ENCODE assay signal across 18 cellular contexts in genomic region chr3:9380014-9380413, GRCh38. TPM values are rescaled to one million over a fixed set of nuclear protein-coding genes. Genes with fewer than 3 reads are reported as not detected.
DNase-seq lines count a peak whose midpoint lies in the region; ATAC-seq and TF ChIP-seq lines count a peak whose summit lies in the region.
"Had no signal": no experiment of that assay in that cellular context is flagged by ENCODE, and none has a peak within 500 bp of the region (broad histone marks: within the 10 kb centered on the region; RNA-seq: fewer than 3 reads in every experiment).

No MANE protein-coding gene starts in this region.

- peak overlapping the region; percentile 1 for H3K27ac Mint-ChIP-seq in activated CD8-positive, alpha-beta T cell treated with anti-CD3 and anti-CD28 coated beads, Interleukin-2, amount 10 ng/mL, durations not matched to agents 7 days and 5 days
- peak overlapping the region; percentile 63 for H3K27ac Mint-ChIP-seq in memory B cell
- H3K27ac Mint-ChIP-seq in activated CD4-positive, alpha-beta memory T cell treated with anti-CD3 and anti-CD28 coated beads, Interleukin-2, amount 10 ng/mL, durations not matched to agents 7 days and 5 days: no peak overlapping the region
- H3K27ac Mint-ChIP-seq: B cell, H9 had no signal

- no TSS peak for BruUV-seq in OCI-LY7 (replicated peaks; lab: Mats Ljungman, UMichigan)

- peaks cover 86% of the 10 kb centered on the region for H3K36me3 ChIP-seq in left ventricle myocardium inferior
- H3K36me3 ChIP-seq in OCI-LY7 (ENCODE audit: insufficient read depth, low read length): peaks cover 86% of the 10 kb centered on the region
- peaks cover 11% of the 10 kb centered on the region for H3K36me3 ChIP-seq in mucosa of descending colon (ENCODE audit: low read depth)

- H3K9me3 Mint-ChIP-seq in activated CD8-positive, alpha-beta T cell treated with anti-CD3 and anti-CD28 coated beads, Interleukin-2, amount 10 ng/mL, durations not matched to agents 7 days and 5 days (ENCODE audit: insufficient read depth): no peaks in the 10 kb centered on the region
- no peaks in the 10 kb centered on the region for H3K9me3 Mint-ChIP-seq in memory B cell
- no peaks in the 10 kb centered on the region for H3K9me3 Mint-ChIP-seq in activated CD4-positive, alpha-beta memory T cell treated with anti-CD3 and anti-CD28 coated beads, Interleukin-2, amount 10 ng/mL, durations not matched to agents 7 days and 5 days
- H3K9me3 Mint-ChIP-seq: H9 had no signal

- TF ChIP-seq CTCF in left ventricle myocardium inferior (IDR thresholded peaks at IDR 0.05; ENCODE audit: borderline replicate concordance): no peak
- no peak for TF ChIP-seq CTCF in OCI-LY7 (conservative IDR thresholded peaks at IDR 0.05; ENCODE audit: low read length)
- no peak for TF ChIP-seq CTCF in mucosa of descending colon (IDR thresholded peaks at IDR 0.05)

- no peaks in the 10 kb centered on the region for H3K27me3 Mint-ChIP-seq in activated CD8-positive, alpha-beta T cell treated with anti-CD3 and anti-CD28 coated beads, Interleukin-2, amount 10 ng/mL, durations not matched to agents 7 days and 5 days (ENCODE audit: low read depth)
- no peaks in the 10 kb centered on the region for H3K27me3 Mint-ChIP-seq in memory B cell
- no peaks in the 10 kb centered on the region for H3K27me3 Mint-ChIP-seq in activated CD4-positive, alpha-beta memory T cell treated with anti-CD3 and anti-CD28 coated beads, Interleukin-2, amount 10 ng/mL, durations not matched to agents 7 days and 5 days
- H3K27me3 Mint-ChIP-seq: B cell had no signal

- peaks cover 76% of the 10 kb centered on the region for H3K36me3 Mint-ChIP-seq in activated CD8-positive, alpha-beta T cell treated with anti-CD3 and anti-CD28 coated beads, Interleukin-2, amount 10 ng/mL, durations not matched to agents 7 days and 5 days (ENCODE audit: low read depth)
- H3K36me3 Mint-ChIP-seq in memory B cell: peaks cover 25% of the 10 kb centered on the region
- peaks cover 77% of the 10 kb centered on the region for H3K36me3 Mint-ChIP-seq in activated CD4-positive, alpha-beta memory T cell treated with anti-CD3 and anti-CD28 coated beads, Interleukin-2, amount 10 ng/mL, durations not matched to agents 7 days and 5 days (ENCODE audit: low read depth)

- H3K27me3 ChIP-seq in left ventricle myocardium inferior (ENCODE audit: low read depth): no peaks in the 10 kb centered on the region
- H3K27me3 ChIP-seq: Peyer's patch had no signal

- H3K4me1 ChIP-seq in left ventricle myocardium inferior (peaks cover 12% of the 10 kb centered on the region), OCI-LY7 (ENCODE audit: insufficient read depth, low read length, poor library complexity, severe bottlenecking) (no peaks in the 10 kb centered on the region), mucosa of descending colon (ENCODE audit: low read depth) (no peaks in the 10 kb centered on the region)
- H3K4me1 ChIP-seq: Peyer's patch had no signal

- H3K27ac ChIP-seq in left ventricle myocardium inferior (replicated peaks) (peak overlapping the region; percentile 21), OCI-LY7 (ENCODE audit: low read depth, low read length, poor library complexity, severe bottlenecking) (no peak overlapping the region)
- H3K27ac ChIP-seq: Peyer's patch had no signal

- ATAC-seq in left ventricle myocardium superior (no peak), memory B cell (ENCODE audit: low read depth) (no peak), mucosa of descending colon (no peak)
- ATAC-seq in activated CD8-positive, alpha-beta T cell treated with anti-CD3 and anti-CD28 coated beads, Interleukin-2, amount 10 ng/mL, durations not matched to agents 7 days and 5 days: no peak

- POLR2A ChIA-PET in activated CD8-positive, alpha-beta T cell treated with anti-CD3 and anti-CD28 coated beads, Interleukin-2, amount 10 ng/mL, durations not matched to agents 7 days and 5 days (lab: Charles Lee): interaction anchor here (0.6 kb wide), 1 partner anchor 76 kb away, joined by 3 read pairs; no protein-coding TSS in a partner anchor
- POLR2A ChIA-PET in OCI-LY7 (lab: Charles Lee): interaction anchor here (0.7 to 1.0 kb wide), 2 partner anchors 13 to 14 kb away, joined by 3 read pairs; no protein-coding TSS in a partner anchor
- POLR2A ChIA-PET in activated CD4-positive, alpha-beta memory T cell treated with anti-CD3 and anti-CD28 coated beads, Interleukin-2, amount 10 ng/mL, durations not matched to agents 7 days and 5 days (lab: Charles Lee): interaction anchor here (5.2 kb wide), 1 partner anchor 16 kb away, joined by 45 read pairs; the partner anchor contains the start of gene SETD5

- no peak overlapping the region for H2AFZ ChIP-seq in OCI-LY7 (ENCODE audit: low read length)

- no peaks in the 10 kb centered on the region for H3K79me2 ChIP-seq in OCI-LY7 (ENCODE audit: insufficient read depth, low read depth, low read length)

- no peak overlapping the region for H3K4me2 ChIP-seq in OCI-LY7 (ENCODE audit: low read length)

- no peaks in the 10 kb centered on the region for H3K9me2 ChIP-seq in OCI-LY7 (ENCODE audit: insufficient read depth, low read length)

- intact Hi-C loops in left ventricle myocardium inferior (cut with micrococcal nuclease): no loop called here
- intact Hi-C loops in left ventricle myocardium superior (cut with micrococcal nuclease): loop anchor here (10.0 kb wide), 1 partner anchor 85 kb away; no protein-coding TSS in a partner anchor
- intact Hi-C loops in OCI-LY7 (cut with micrococcal nuclease; ENCODE audit: unreplicated experiment): no loop called here
- intact Hi-C loops in mucosa of descending colon (cut with DNase I, micrococcal nuclease): loop anchor here in 1 of 2 donors (10.0 kb wide), 1 partner anchor 55 kb away; no protein-coding TSS in a partner anchor

- no peak overlapping the region for H3K4me3 Mint-ChIP-seq in activated CD8-positive, alpha-beta T cell treated with anti-CD3 and anti-CD28 coated beads, Interleukin-2, amount 10 ng/mL, durations not matched to agents 7 days and 5 days
- H3K4me3 Mint-ChIP-seq in memory B cell: no peak overlapping the region
- no peak overlapping the region for H3K4me3 Mint-ChIP-seq in activated CD4-positive, alpha-beta memory T cell treated with anti-CD3 and anti-CD28 coated beads, Interleukin-2, amount 10 ng/mL, durations not matched to agents 7 days and 5 days
- H3K4me3 Mint-ChIP-seq: B cell, H9 had no signal

- H3K4me3 ChIP-seq in left ventricle myocardium inferior (no peak overlapping the region), OCI-LY7 (ENCODE audit: low read depth, low read length, poor library complexity, severe bottlenecking) (no peak overlapping the region), mucosa of descending colon (no peak overlapping the region)
- H3K4me3 ChIP-seq: Peyer's patch had no signal

- peaks cover under 1% of the 10 kb centered on the region for H3K4me1 Mint-ChIP-seq in activated CD8-positive, alpha-beta T cell treated with anti-CD3 and anti-CD28 coated beads, Interleukin-2, amount 10 ng/mL, durations not matched to agents 7 days and 5 days (ENCODE audit: low read depth)
- H3K4me1 Mint-ChIP-seq in memory B cell: no peaks in the 10 kb centered on the region
- H3K4me1 Mint-ChIP-seq in activated CD4-positive, alpha-beta memory T cell treated with anti-CD3 and anti-CD28 coated beads, Interleukin-2, amount 10 ng/mL, durations not matched to agents 7 days and 5 days: peaks cover 4% of the 10 kb centered on the region
- H3K4me1 Mint-ChIP-seq: B cell, H9 had no signal

- H3K9me3 ChIP-seq in left ventricle myocardium inferior (replicated peaks) (no peaks in the 10 kb centered on the region), OCI-LY7 (ENCODE audit: low read length) (no peaks in the 10 kb centered on the region), mucosa of descending colon (no peaks in the 10 kb centered on the region)
- H3K9me3 ChIP-seq: Peyer's patch had no signal

- DNase-seq in left ventricle myocardium inferior (no peak), left ventricle myocardium superior (no peak), memory B cell (ENCODE audit: low spot score in 2 of 2) (no peak), OCI-LY7 (ENCODE audit: low spot score) (no peak), mucosa of descending colon (no peak)
- no peak for DNase-seq in activated CD8-positive, alpha-beta T cell treated with anti-CD3 and anti-CD28 coated beads, Interleukin-2, amount 10 ng/mL, durations not matched to agents 7 days and 5 days
- no peak for DNase-seq in activated CD4-positive, alpha-beta memory T cell treated with anti-CD3 and anti-CD28 coated beads, Interleukin-2, amount 10 ng/mL, durations not matched to agents 7 days and 5 days
- DNase-seq: ACHN, H9, Karpas-422, MM.1S, NCI-H187 treated with DMSO at 0.1 percent for 48 hours, NCI-H2171, NCI-H446 treated with DMSO at 0.1 percent for 48 hours, NCI-H82, Peyer's patch, Right ventricle myocardium superior had no signal

- CTCF ChIA-PET in activated CD8-positive, alpha-beta T cell treated with anti-CD3 and anti-CD28 coated beads, Interleukin-2, amount 10 ng/mL, durations not matched to agents 7 days and 5 days (lab: Charles Lee): interaction anchor here (1.0 to 1.7 kb wide), 4 partner anchors 8 to 27 kb away, joined by 3 to 6 read pairs (median 4); partner anchors contain the start of gene THUMPD3
- CTCF ChIA-PET in OCI-LY7 (lab: Charles Lee; ENCODE audit: unreplicated experiment): no interaction called here
- CTCF ChIA-PET in activated CD4-positive, alpha-beta memory T cell treated with anti-CD3 and anti-CD28 coated beads, Interleukin-2, amount 10 ng/mL, durations not matched to agents 7 days and 5 days (lab: Charles Lee): interaction anchor here (1.1 kb wide), 1 partner anchor 27 kb away, joined by 3 read pairs; no protein-coding TSS in a partner anchor

- peaks cover 4% of the 10 kb centered on the region; the same call in 1 of the 2 replicates for H4K20me1 ChIP-seq in OCI-LY7 (ENCODE audit: insufficient read depth, low read length)

RNA-seq across cellular contexts. Expression of gene THUMPD3, which starts 17.2 kb away (rescaled TPM):
- 57.4 TPM for total RNA-seq in left ventricle myocardium inferior
- total RNA-seq in left ventricle myocardium superior: 58.6 TPM
- total RNA-seq in activated CD8-positive, alpha-beta T cell treated with anti-CD3 and anti-CD28 coated beads, Interleukin-2, amount 10 ng/mL, durations not matched to agents 7 days and 5 days: 10 to 100 TPM; 45.8 to 55.1 TPM
- 12.4 and 20.7 TPM in 2 replicates for total RNA-seq in OCI-LY7 (2014; rRNA removed; shearing (Covaris generic))
- 57.0 and 58.8 TPM in 2 replicates for total RNA-seq in OCI-LY7 (2022)
- 10 to 100 TPM; 30.0 to 34.0 (median 31.2) TPM for total RNA-seq in mucosa of descending colon
- total RNA-seq in activated CD4-positive, alpha-beta memory T cell treated with anti-CD3 and anti-CD28 coated beads, Interleukin-2, amount 10 ng/mL, durations not matched to agents 7 days and 5 days: 10 to 100 TPM; 44.3 to 47.2 TPM

RNA-seq across cellular contexts. Expression of gene SETD5, which starts 17.4 kb away (rescaled TPM):
- total RNA-seq in left ventricle myocardium inferior: 49.9 TPM
- 60.2 TPM for total RNA-seq in left ventricle myocardium superior
- total RNA-seq in activated CD8-positive, alpha-beta T cell treated with anti-CD3 and anti-CD28 coated beads, Interleukin-2, amount 10 ng/mL, durations not matched to agents 7 days and 5 days: 100 to 1,000 TPM; 122 to 126 TPM
- total RNA-seq in OCI-LY7 (2014; rRNA removed; shearing (Covaris generic)): 91.1 and 120 TPM in 2 replicates
- 214 and 223 TPM in 2 replicates for total RNA-seq in OCI-LY7 (2022)
- 100 to 1,000 TPM in 2 of 3 donors, 10 to 100 TPM in 1; 94.8 to 132 (median 101) TPM for total RNA-seq in mucosa of descending colon
- 100 to 1,000 TPM; 110 to 111 TPM for total RNA-seq in activated CD4-positive, alpha-beta memory T cell treated with anti-CD3 and anti-CD28 coated beads, Interleukin-2, amount 10 ng/mL, durations not matched to agents 7 days and 5 days
